Comparison of ENCODE assay signal across 24 cellular contexts in the genomic region with DNA sequence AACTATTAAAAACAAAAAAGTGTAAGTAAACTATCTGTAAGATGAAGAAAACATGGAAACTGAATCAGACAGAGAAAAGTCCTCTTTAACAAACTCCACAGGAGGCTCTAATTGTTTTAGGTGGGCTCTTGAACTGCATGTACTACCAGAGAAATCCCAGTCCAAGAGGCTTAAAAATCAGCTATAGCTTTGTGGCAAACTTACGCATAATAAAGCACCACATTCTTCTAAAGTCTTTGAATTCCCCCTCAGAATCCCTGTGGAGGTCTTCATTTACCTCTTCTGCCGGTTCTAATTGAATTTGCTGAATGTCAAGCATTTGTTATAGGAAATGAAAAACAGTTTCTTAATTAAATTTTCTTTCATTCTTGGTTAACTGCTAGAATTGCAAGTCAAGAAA. TPM values are rescaled to one million over a fixed set of nuclear protein-coding genes. Genes with fewer than 3 reads are reported as not detected.
A peak's percentile ranks its signal among the peaks of the same experiment; 100 is the strongest.
DNase-seq lines count a peak whose midpoint lies in the region; ATAC-seq and TF ChIP-seq lines count a peak whose summit lies in the region.
"Had no signal": no experiment of that assay in that cellular context is flagged by ENCODE, and none has a peak within 500 bp of the region (broad histone marks: within the 10 kb centered on the region; RNA-seq: fewer than 3 reads in every experiment).

No MANE protein-coding gene starts in this region.

- no peaks in the 10 kb centered on the region for H3K9me3 ChIP-seq in MM.1S (replicated peaks; ENCODE audit: insufficient read depth, low read length)
- H3K9me3 ChIP-seq: esophagus muscularis mucosa had no signal

- no peaks in the 10 kb centered on the region for H3K9me3 Mint-ChIP-seq in mesothelial cell of epicardium
- H3K9me3 Mint-ChIP-seq: activated naive CD4-positive, alpha-beta T cell treated with anti-CD3 and anti-CD28 coated beads for 36 hours; activated T-cell treated with anti-CD3 and anti-CD28 coated beads, Interleukin-2, amount 50 U/mL, for 4 hours had no signal

- no peaks in the 10 kb centered on the region for H3K79me2 ChIP-seq in MM.1S (ENCODE audit: low read length)

- H3K9ac ChIP-seq in MM.1S (ENCODE audit: low read length): no peak overlapping the region

- peaks cover 53% of the 10 kb centered on the region for H3K4me1 Mint-ChIP-seq in mesothelial cell of epicardium

- H3K27ac ChIP-seq in MM.1S (ENCODE audit: low read length) (peak overlapping the region; percentile 50; the same call in 1 of the 2 replicates), dorsolateral prefrontal cortex (peak overlapping the region in 32 of 59 donors; percentile 2 to 84 (median 35)), foreskin keratinocyte (no peak overlapping the region)
- H3K27ac ChIP-seq: esophagus muscularis mucosa had no signal

- peaks cover 31% of the 10 kb centered on the region for H3F3A ChIP-seq in MM.1S (ENCODE audit: insufficient read depth, low read length)

- ATAC-seq in foreskin keratinocyte (no peak), HG03135 (IDR thresholded peaks at IDR 0.05; ENCODE audit: unreplicated experiment) (no peak)
- ATAC-seq: activated T-cell treated with anti-CD3 and anti-CD28 coated beads, Interleukin-2, amount 50 U/mL, for 4 hours; left ventricle myocardium superior had no signal

- peak overlapping the region; percentile 47; the same call in 1 of the 2 replicates for H3K4me2 ChIP-seq in MM.1S (ENCODE audit: low read depth, low read length)

- no peaks in the 10 kb centered on the region for H3K36me3 Mint-ChIP-seq in mesothelial cell of epicardium

- no peaks in the 10 kb centered on the region for H4K20me1 ChIP-seq in MM.1S (ENCODE audit: insufficient read depth, low read length)

- DNase-seq in ELF-1 (ENCODE audit: low read depth, low spot score) (peak; percentile 34), MM.1S (no peak), dorsolateral prefrontal cortex (no peak), mesothelial cell of epicardium (ENCODE audit: low spot score in 2 of 2, unreplicated experiment in 2 of 2) (no peak), GM03348 (ENCODE audit: low spot score) (no peak), foreskin keratinocyte (no peak), SW480 (ENCODE audit: low spot score) (no peak)
- DNase-seq: activated CD4-positive, CD25-positive, alpha-beta regulatory T cell treated with anti-CD3 and anti-CD28 coated beads, Interleukin-2, amount 50 U/mL, for 72 hours; activated CD8-positive, alpha-beta memory T cell treated with anti-CD3 and anti-CD28 coated beads for 24 hours; activated naive CD4-positive, alpha-beta T cell treated with anti-CD3 and anti-CD28 coated beads for 36 hours; activated T-cell treated with anti-CD3 and anti-CD28 coated beads, Interleukin-2, amount 50 U/mL, for 4 hours; anterior cingulate cortex; effector CD8-positive, alpha-beta T cell; EL; KBM-7; left ventricle myocardium superior; NCI-H2029; NCI-H446; occipital lobe; retina; stimulated activated CD4-positive, alpha-beta T cell treated with anti-CD3 and anti-CD28 coated beads, Interleukin-12 subunit alpha, Interleukin-12 subunit beta, amount 100 ng/mL, for 4 hours; stimulated activated CD8-positive, alpha-beta memory T cell treated with anti-CD3 and anti-CD28 coated beads, Interleukin-4, amount 100 ng/mL, for 48 hours had no signal

- no peaks in the 10 kb centered on the region for H3K27me3 ChIP-seq in MM.1S (replicated peaks; ENCODE audit: insufficient read depth, low read length)
- no peaks in the 10 kb centered on the region for H3K27me3 ChIP-seq in dorsolateral prefrontal cortex
- no peaks in the 10 kb centered on the region for H3K27me3 ChIP-seq in foreskin keratinocyte
- H3K27me3 ChIP-seq: esophagus muscularis mucosa had no signal

- no peaks in the 10 kb centered on the region for H3K27me3 Mint-ChIP-seq in mesothelial cell of epicardium (ENCODE audit: low read depth)

- no peaks in the 10 kb centered on the region for H3K9me2 ChIP-seq in MM.1S (replicated peaks; ENCODE audit: insufficient read depth, low read length)

- H3K4me3 ChIP-seq in MM.1S (ENCODE audit: low read length) (no peak overlapping the region), dorsolateral prefrontal cortex (no peak overlapping the region)
- H3K4me3 ChIP-seq: esophagus muscularis mucosa had no signal

- H3K4me1 ChIP-seq in MM.1S (ENCODE audit: low read length) (peaks cover 23% of the 10 kb centered on the region), foreskin keratinocyte (no peaks in the 10 kb centered on the region)

- peak overlapping the region; percentile 25 for H3K27ac Mint-ChIP-seq in mesothelial cell of epicardium
- H3K27ac Mint-ChIP-seq: activated naive CD4-positive, alpha-beta T cell treated with anti-CD3 and anti-CD28 coated beads for 36 hours had no signal

- intact Hi-C loops in dorsolateral prefrontal cortex (cut with DNase I): no loop called here

- H2AFZ ChIP-seq in MM.1S (ENCODE audit: low read length): peak overlapping the region; percentile 62; the same call in 1 of the 2 replicates

- TF ChIP-seq CTCF in MM.1S (IDR thresholded peaks at IDR 0.05; ENCODE audit: low read length): no peak
- no peak for TF ChIP-seq CTCF in dorsolateral prefrontal cortex (IDR thresholded peaks at IDR 0.05 in 54 of 56, conservative IDR thresholded peaks at IDR 0.05 in 2 of 56; ENCODE audit: low read depth in 1 of 56, partially characterized antibody in 56 of 56)
- TF ChIP-seq CTCF in mesothelial cell of epicardium (IDR thresholded peaks at IDR 0.05; ENCODE audit: unreplicated experiment): no peak
- no peak for TF ChIP-seq CTCF in foreskin keratinocyte (conservative IDR thresholded peaks at IDR 0.05)

- no peak overlapping the region for H3K4me3 Mint-ChIP-seq in mesothelial cell of epicardium
- H3K4me3 Mint-ChIP-seq: activated naive CD4-positive, alpha-beta T cell treated with anti-CD3 and anti-CD28 coated beads for 36 hours; activated T-cell treated with anti-CD3 and anti-CD28 coated beads, Interleukin-2, amount 50 U/mL, for 4 hours had no signal

- no peaks in the 10 kb centered on the region for H3K36me3 ChIP-seq in MM.1S (replicated peaks; ENCODE audit: insufficient read depth, low read length)
- H3K36me3 ChIP-seq: esophagus muscularis mucosa had no signal

RNA-seq across cellular contexts. Expression of a gene that starts 40.8 kb away (rescaled TPM):
- total RNA-seq in dorsolateral prefrontal cortex (1,000 to 10,000 TPM in 66 of 120 experiments, 100 to 1,000 TPM in 54; 295 to 1,415 (median 1,032) TPM), mesothelial cell of epicardium (32.7 to 34.4 TPM (median 33.9 TPM) in 3 replicates), foreskin keratinocyte (0.42 and 0.75 TPM in 2 replicates)
- 0.47 and 0.48 TPM in 2 replicates for polyA plus RNA-seq in foreskin keratinocyte

Comparison
In these comparisons a context has a peak if more than half of its experiments do, and no peak if none do; other contexts are left out.
1. RNA of a gene that starts 40.8 kb away (total RNA-seq): 295 to 1,415 TPM in dorsolateral prefrontal cortex and 32.7 to 34.4 TPM in mesothelial cell of epicardium; 0.42 to 0.75 TPM in foreskin keratinocyte; every median in the first group is over 10 times any median in the second.